In the genomic region with DNA sequence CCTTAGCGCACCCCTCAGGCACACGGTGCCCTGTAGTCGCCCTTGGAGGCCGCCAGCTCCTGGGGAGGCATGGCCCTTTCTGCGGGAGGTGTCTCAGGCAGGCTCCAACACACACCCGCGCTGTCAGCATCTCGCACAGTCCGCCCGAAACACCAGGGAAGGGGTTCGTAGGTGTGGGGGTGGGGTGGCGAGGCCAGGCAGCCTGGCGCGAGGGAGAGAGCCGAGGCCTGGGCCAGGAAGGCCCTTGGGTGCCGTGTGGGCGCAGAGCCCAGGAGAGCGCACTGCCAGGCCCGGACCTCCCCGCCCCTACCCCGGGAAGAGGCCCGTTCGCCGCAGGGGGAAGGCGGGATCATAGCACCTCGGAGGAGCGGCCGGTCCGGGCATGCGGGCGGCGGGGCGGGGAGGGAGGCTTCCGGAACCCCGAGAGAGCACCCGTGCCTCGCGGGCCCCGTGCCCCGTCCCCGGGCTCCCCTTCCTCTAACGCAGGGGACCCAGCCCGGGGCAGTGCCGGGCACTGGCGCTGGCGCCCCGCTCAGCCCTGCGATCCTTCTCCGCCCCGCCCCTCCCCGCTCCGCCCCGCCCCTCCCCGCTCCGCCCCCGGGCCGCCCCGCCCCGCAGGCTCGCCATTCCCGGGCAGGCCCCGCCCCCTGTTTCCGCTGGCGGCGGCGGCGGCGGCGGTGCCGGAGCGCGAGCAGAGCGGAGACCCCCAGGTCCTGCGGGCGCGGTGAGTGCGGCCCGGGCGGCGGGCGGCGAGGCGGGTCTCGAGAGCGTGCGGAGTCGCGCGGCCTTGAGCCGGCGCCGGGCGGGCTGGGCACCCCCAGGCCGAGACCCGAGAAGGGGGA, we compare ENCODE assay signal across 8 cellular contexts. TPM values are rescaled to one million over a fixed set of nuclear protein-coding genes. Genes with fewer than 3 reads are reported as not detected.
DNase-seq lines count a peak whose midpoint lies in the region; ATAC-seq and TF ChIP-seq lines count a peak whose summit lies in the region.

A gene with protein sequence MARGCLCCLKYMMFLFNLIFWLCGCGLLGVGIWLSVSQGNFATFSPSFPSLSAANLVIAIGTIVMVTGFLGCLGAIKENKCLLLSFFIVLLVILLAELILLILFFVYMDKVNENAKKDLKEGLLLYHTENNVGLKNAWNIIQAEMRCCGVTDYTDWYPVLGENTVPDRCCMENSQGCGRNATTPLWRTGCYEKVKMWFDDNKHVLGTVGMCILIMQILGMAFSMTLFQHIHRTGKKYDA (plus strand): TSS at position 650 of the 842 bp plus-strand sequence. CDS start 123,815 bp downstream, outside the sequence.

- H3K27ac ChIP-seq in coronary artery (peak within 1 kb of the TSS; percentile 94 to 96), left lung (peak within 1 kb of the TSS; percentile 82 to 86)

- H3K9me3 ChIP-seq in left lung, result no peaks in the 10 kb centered on the region

- no peaks in the 10 kb centered on the region for H3K36me3 Mint-ChIP-seq in activated CD4-positive, alpha-beta T cell treated with anti-CD3 and anti-CD28 coated beads, Interleukin-2, amount 10 ng/mL, durations not matched to agents 24 days and 14 days (ENCODE audit: low read depth)

- no peaks in the 10 kb centered on the region for H3K36me3 ChIP-seq in left lung

- H3K4me3 ChIP-seq in coronary artery (peak within 1 kb of the TSS; percentile 91), left lung (peak within 1 kb of the TSS; percentile 68 to 72)

- intact Hi-C loops in activated CD4-positive, alpha-beta T cell treated with anti-CD3 and anti-CD28 coated beads, Interleukin-2, amount 10 ng/mL, durations not matched to agents 24 days and 14 days (cut with micrococcal nuclease), result no loop called here
- intact Hi-C loops in left lung (cut with DNase I), result no loop called here

- H3K27ac Mint-ChIP-seq in activated CD4-positive, alpha-beta T cell treated with anti-CD3 and anti-CD28 coated beads, Interleukin-2, amount 10 ng/mL, durations not matched to agents 24 days and 14 days, result peak within 1 kb of the TSS; percentile 34

- H3K27me3 Mint-ChIP-seq in activated CD4-positive, alpha-beta T cell treated with anti-CD3 and anti-CD28 coated beads, Interleukin-2, amount 10 ng/mL, durations not matched to agents 24 days and 14 days, result peaks cover 30% of the 10 kb centered on the region

- H3K9me3 Mint-ChIP-seq in activated CD4-positive, alpha-beta T cell treated with anti-CD3 and anti-CD28 coated beads, Interleukin-2, amount 10 ng/mL, durations not matched to agents 24 days and 14 days, result no peaks in the 10 kb centered on the region

- peaks cover 11% of the 10 kb centered on the region for H3K4me1 Mint-ChIP-seq in activated CD4-positive, alpha-beta T cell treated with anti-CD3 and anti-CD28 coated beads, Interleukin-2, amount 10 ng/mL, durations not matched to agents 24 days and 14 days

- peak within 1 kb of the TSS; percentile 82 for H3K4me3 Mint-ChIP-seq in activated CD4-positive, alpha-beta T cell treated with anti-CD3 and anti-CD28 coated beads, Interleukin-2, amount 10 ng/mL, durations not matched to agents 24 days and 14 days

- peaks cover 0 to 40% of the 10 kb centered on the region in 2 donors for H3K27me3 ChIP-seq in left lung

- H3K4me1 ChIP-seq in left lung, result peaks cover 3 to 28% of the 10 kb centered on the region in 2 donors

- no peak for TF ChIP-seq CTCF in coronary artery (IDR thresholded peaks at IDR 0.05)
- no peak for TF ChIP-seq CTCF in left lung (IDR thresholded peaks at IDR 0.05)

- ATAC-seq in left lung, result peak; percentile 93

- DNase-seq in Daoy (ENCODE audit: low read depth), result peak; percentile 79
- DNase-seq in HCEC 1CT, result peak; percentile 35
- DNase-seq in NCI-H146 (lab: John Stamatoyannopoulos, UW), result peak; percentile 78
- DNase-seq in activated CD4-positive, alpha-beta T cell treated with anti-CD3 and anti-CD28 coated beads, Interleukin-2, amount 10 ng/mL, durations not matched to agents 24 days and 14 days, result peak; percentile 90
- peak; percentile 90 for DNase-seq in coronary artery (ENCODE audit: low spot score)
- peak; percentile 75 to 90 for DNase-seq in left lung
- peak; percentile 57 to 63 for DNase-seq in stimulated activated CD4-positive, alpha-beta T cell treated with anti-CD3 and anti-CD28 coated beads, Interleukin-2, amount 100 ng/mL, for 48 hours
- no peak for DNase-seq in inferior parietal cortex (ENCODE audit: extremely low spot score)

RNA-seq across cellular contexts. Expression of the gene that starts here (rescaled TPM):
- total RNA-seq in Daoy (2014; rRNA removed; shearing (Covaris generic)), result 9.8 and 13.7 TPM in 2 replicates
- 0.09 and 1.0 TPM in 2 replicates for total RNA-seq in activated CD4-positive, alpha-beta T cell treated with anti-CD3 and anti-CD28 coated beads, Interleukin-2, amount 10 ng/mL, durations not matched to agents 24 days and 14 days
- total RNA-seq in left lung, result 10 to 100 TPM; 35.6 to 36.8 TPM
